In genomic region chr2:10123281-10123680, GRCh38 we compare ENCODE assay signal across 8 cellular contexts. TPM values are rescaled to one million over a fixed set of nuclear protein-coding genes. Genes with fewer than 3 reads are reported as not detected.
A peak's percentile ranks its signal among the peaks of the same experiment; 100 is the strongest.
DNase-seq lines count a peak whose midpoint lies in the region; ATAC-seq and TF ChIP-seq lines count a peak whose summit lies in the region.

No MANE protein-coding gene starts in this region.

- H3K27me3 ChIP-seq in cardiac muscle cell = peaks cover 5% of the 10 kb centered on the region
- H3K27me3 ChIP-seq in iPS-18a (ENCODE audit: control insufficient read depth, insufficient read depth, low read length) = no peaks in the 10 kb centered on the region
- peaks cover 0 to 19% of the 10 kb centered on the region in 2 donors for H3K27me3 ChIP-seq in tibial artery

- H3K4me3 ChIP-seq in cardiac muscle cell = peak overlapping the region; percentile 48
- peak overlapping the region; percentile 88 for H3K4me3 ChIP-seq in iPS-18a (ENCODE audit: low read length)
- peak overlapping the region; percentile 48 to 73 for H3K4me3 ChIP-seq in tibial artery

- intact Hi-C loops in Right ventricle myocardium superior (cut with DNase I) = loop anchor here (10.0 kb wide), 1 partner anchor 542 kb away; no protein-coding TSS in a partner anchor
- intact Hi-C loops in tibial artery (cut with DNase I; ENCODE audit: low total_unique reads) = loop anchor here (5.0 kb wide), 1 partner anchor 284 kb away; no protein-coding TSS in a partner anchor

- no peak for ATAC-seq in Right ventricle myocardium superior (ENCODE audit: poor library complexity)
- no peak for ATAC-seq in GM19395 (IDR thresholded peaks at IDR 0.05; ENCODE audit: unreplicated experiment)
- ATAC-seq in GM21825 (IDR thresholded peaks at IDR 0.05; ENCODE audit: unreplicated experiment) = no peak

- no peak for DNase-seq in cardiac muscle cell (ENCODE audit: low read depth in 1 of 2, low spot score in 1 of 2)
- no peak for DNase-seq in Right ventricle myocardium superior
- peak; percentile 48 for DNase-seq in activated T-cell treated with anti-CD3 and anti-CD28 coated beads, Interleukin-2, amount 50 U/mL, for 48 hours
- peak in 1 of 2 donors; percentile 42 for DNase-seq in tibial artery
- no peak for DNase-seq in superior temporal gyrus (ENCODE audit: extremely low spot score)

- H3K36me3 ChIP-seq in cardiac muscle cell (no peaks in the 10 kb centered on the region), iPS-18a (ENCODE audit: control insufficient read depth, low read depth, low read length) (peaks cover 41% of the 10 kb centered on the region), tibial artery (no peaks in the 10 kb centered on the region)

- H3K9ac ChIP-seq in iPS-18a (ENCODE audit: low read length) = peak overlapping the region; percentile 92

- no peaks in the 10 kb centered on the region for H3K9me3 ChIP-seq in cardiac muscle cell (ENCODE audit: low read depth)
- no peaks in the 10 kb centered on the region for H3K9me3 ChIP-seq in iPS-18a (ENCODE audit: control insufficient read depth, low read depth, low read length)
- no peaks in the 10 kb centered on the region for H3K9me3 ChIP-seq in tibial artery

- H3K27ac ChIP-seq in cardiac muscle cell = no peak overlapping the region
- H3K27ac ChIP-seq in iPS-18a (ENCODE audit: low read length) = no peak overlapping the region
- no peak overlapping the region for H3K27ac ChIP-seq in tibial artery

- TF ChIP-seq CTCF in cardiac muscle cell (IDR thresholded peaks at IDR 0.05; ENCODE audit: low read depth, low read length) = no peak
- TF ChIP-seq CTCF in tibial artery (IDR thresholded peaks at IDR 0.05) = no peak

- no peaks in the 10 kb centered on the region for H3K4me1 ChIP-seq in cardiac muscle cell (ENCODE audit: low read depth)
- H3K4me1 ChIP-seq in iPS-18a (ENCODE audit: control insufficient read depth, low read depth, low read length) = peaks cover 4% of the 10 kb centered on the region
- H3K4me1 ChIP-seq in tibial artery = peaks cover 0 to 38% (median 26%) of the 10 kb centered on the region in 4 donors

RNA-seq across cellular contexts. Expression of gene RRM2, which starts 0.7 kb away (rescaled TPM):
- total RNA-seq in cardiac muscle cell (14.0 and 20.7 TPM in 2 replicates), Right ventricle myocardium superior (1.9 TPM)
- 43.7 and 61.3 TPM in 2 replicates for polyA plus RNA-seq in cardiac muscle cell

RNA-seq across cellular contexts. Expression of gene CYS1, which starts 43.1 kb away (rescaled TPM):
- total RNA-seq in cardiac muscle cell = 0.89 and 0.92 TPM in 2 replicates
- 0.10 and 1.1 TPM in 2 replicates for polyA plus RNA-seq in cardiac muscle cell
- total RNA-seq in Right ventricle myocardium superior = 3.6 TPM

Comparison
In these comparisons a context has a peak if more than half of its experiments do, and no peak if none do; other contexts are left out.
1. DNase-seq: peak in activated T-cell treated with anti-CD3 and anti-CD28 coated beads, Interleukin-2, amount 50 U/mL, for 48 hours (2 of 2); none in cardiac muscle cell (0 of 2), Right ventricle myocardium superior (single experiment) and superior temporal gyrus (single experiment).
2. Peak in every context shown above with its lines, with median percentiles within 50 percentile points of each other: H3K4me3 ChIP-seq.